1 cellular context compared by ENCODE assay signal in the genomic region with DNA sequence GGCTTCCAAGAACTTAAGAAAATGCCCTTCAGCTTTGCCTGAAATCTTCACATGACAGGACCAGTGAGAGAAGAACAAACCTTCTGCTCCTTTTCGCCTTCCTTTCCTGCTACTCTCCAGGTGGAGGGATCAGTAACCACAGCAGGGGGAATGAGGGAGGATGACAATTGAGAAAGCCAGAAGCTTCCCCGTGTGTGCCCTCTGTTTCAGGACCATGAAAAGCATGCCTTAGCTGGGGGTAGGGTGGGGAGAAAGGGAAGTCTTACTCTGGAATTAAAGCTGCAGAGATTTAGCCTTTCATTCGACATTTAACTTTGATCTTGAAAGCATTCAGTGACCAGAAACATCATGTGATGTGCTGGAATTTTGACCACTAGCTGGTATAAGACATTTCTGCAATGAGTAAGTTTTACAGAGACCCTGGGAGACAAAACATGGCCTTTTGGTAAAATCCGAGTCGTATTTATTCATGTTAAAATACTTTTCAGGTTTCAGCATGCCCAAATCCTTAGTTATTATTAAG.
TF ChIP-seq lines count a peak whose summit lies in the region.

No MANE protein-coding gene starts in this region.

TF ChIP-seq in GM23338, 12 proteins besides CTCF, POLR2A, EP300 and RAD21 (continued from another document):
- TF ChIP-seq, protein P1, sequence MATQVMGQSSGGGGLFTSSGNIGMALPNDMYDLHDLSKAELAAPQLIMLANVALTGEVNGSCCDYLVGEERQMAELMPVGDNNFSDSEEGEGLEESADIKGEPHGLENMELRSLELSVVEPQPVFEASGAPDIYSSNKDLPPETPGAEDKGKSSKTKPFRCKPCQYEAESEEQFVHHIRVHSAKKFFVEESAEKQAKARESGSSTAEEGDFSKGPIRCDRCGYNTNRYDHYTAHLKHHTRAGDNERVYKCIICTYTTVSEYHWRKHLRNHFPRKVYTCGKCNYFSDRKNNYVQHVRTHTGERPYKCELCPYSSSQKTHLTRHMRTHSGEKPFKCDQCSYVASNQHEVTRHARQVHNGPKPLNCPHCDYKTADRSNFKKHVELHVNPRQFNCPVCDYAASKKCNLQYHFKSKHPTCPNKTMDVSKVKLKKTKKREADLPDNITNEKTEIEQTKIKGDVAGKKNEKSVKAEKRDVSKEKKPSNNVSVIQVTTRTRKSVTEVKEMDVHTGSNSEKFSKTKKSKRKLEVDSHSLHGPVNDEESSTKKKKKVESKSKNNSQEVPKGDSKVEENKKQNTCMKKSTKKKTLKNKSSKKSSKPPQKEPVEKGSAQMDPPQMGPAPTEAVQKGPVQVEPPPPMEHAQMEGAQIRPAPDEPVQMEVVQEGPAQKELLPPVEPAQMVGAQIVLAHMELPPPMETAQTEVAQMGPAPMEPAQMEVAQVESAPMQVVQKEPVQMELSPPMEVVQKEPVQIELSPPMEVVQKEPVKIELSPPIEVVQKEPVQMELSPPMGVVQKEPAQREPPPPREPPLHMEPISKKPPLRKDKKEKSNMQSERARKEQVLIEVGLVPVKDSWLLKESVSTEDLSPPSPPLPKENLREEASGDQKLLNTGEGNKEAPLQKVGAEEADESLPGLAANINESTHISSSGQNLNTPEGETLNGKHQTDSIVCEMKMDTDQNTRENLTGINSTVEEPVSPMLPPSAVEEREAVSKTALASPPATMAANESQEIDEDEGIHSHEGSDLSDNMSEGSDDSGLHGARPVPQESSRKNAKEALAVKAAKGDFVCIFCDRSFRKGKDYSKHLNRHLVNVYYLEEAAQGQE (IDR thresholded peaks at IDR 0.05; ENCODE audit: unreplicated experiment), result peak; percentile 33
TF ChIP-seq in GM23338: peak in this region for 1.
